8 cellular contexts compared by ENCODE assay signal in the genomic region with DNA sequence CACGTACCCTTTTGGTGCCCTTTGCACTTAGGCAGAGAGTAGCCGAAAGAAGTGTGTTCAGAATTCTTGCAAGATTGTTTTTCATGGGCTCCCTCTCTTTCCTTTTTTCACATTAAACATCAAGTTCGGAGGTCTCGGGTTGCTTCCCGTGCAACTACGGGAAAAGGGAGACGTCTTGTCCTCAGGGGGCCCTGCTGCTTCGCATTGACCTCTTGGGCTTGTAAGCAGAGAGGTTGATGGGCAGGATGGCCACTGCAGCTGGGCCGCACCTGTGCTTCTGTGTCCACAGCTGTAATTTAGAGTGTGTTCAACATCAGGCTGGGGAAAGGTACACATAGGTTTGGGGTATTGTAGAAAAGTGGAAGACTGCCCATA.
A peak's percentile ranks its signal among the peaks of the same experiment; 100 is the strongest.
DNase-seq lines count a peak whose midpoint lies in the region; ATAC-seq and TF ChIP-seq lines count a peak whose summit lies in the region.

No MANE protein-coding gene starts in this region.

- H3K4me1 ChIP-seq in thoracic aorta (ENCODE audit: control insufficient read depth in 1 of 2, low read depth in 2 of 2) = peaks cover 0 to 4% of the 10 kb centered on the region in 2 donors

- TF ChIP-seq CTCF in chondrocyte (IDR thresholded peaks at IDR 0.05) (no peak), mesothelial cell of epicardium (IDR thresholded peaks at IDR 0.05; ENCODE audit: unreplicated experiment) (no peak), thoracic aorta (IDR thresholded peaks at IDR 0.05) (no peak)

- peaks cover 42% of the 10 kb centered on the region for H3K27me3 Mint-ChIP-seq in T-helper 2 cell treated with Interferon-gamma antibody and Interleukin-4, amounts not matched to agents 5 μg/mL and 100 μg/mL, for 36 hours (ENCODE audit: low read depth)
- H3K27me3 Mint-ChIP-seq in chondrocyte (ENCODE audit: low read depth) (no peaks in the 10 kb centered on the region), mesothelial cell of epicardium (ENCODE audit: low read depth) (no peaks in the 10 kb centered on the region)

- H3K4me1 Mint-ChIP-seq in T-helper 2 cell treated with Interferon-gamma antibody and Interleukin-4, amounts not matched to agents 5 μg/mL and 100 μg/mL, for 36 hours (ENCODE audit: low read depth) = peaks cover 11% of the 10 kb centered on the region
- peaks cover 20% of the 10 kb centered on the region for H3K4me1 Mint-ChIP-seq in chondrocyte (ENCODE audit: low read depth)
- H3K4me1 Mint-ChIP-seq in mesothelial cell of epicardium = peaks cover 26% of the 10 kb centered on the region

- peak overlapping the region; percentile 85 for H3K4me3 Mint-ChIP-seq in T-helper 2 cell treated with Interferon-gamma antibody and Interleukin-4, amounts not matched to agents 5 μg/mL and 100 μg/mL, for 36 hours
- H3K4me3 Mint-ChIP-seq in chondrocyte (ENCODE audit: unreplicated experiment) (peak overlapping the region; percentile 96), mesothelial cell of epicardium (peak overlapping the region; percentile 80)

- H3K27ac Mint-ChIP-seq in T-helper 2 cell treated with Interferon-gamma antibody and Interleukin-4, amounts not matched to agents 5 μg/mL and 100 μg/mL, for 36 hours = no peak overlapping the region
- H3K27ac Mint-ChIP-seq in chondrocyte (ENCODE audit: unreplicated experiment) = no peak overlapping the region
- peak overlapping the region; percentile 91 for H3K27ac Mint-ChIP-seq in mesothelial cell of epicardium

- H3K27ac ChIP-seq in thoracic aorta = no peak overlapping the region

- H3K9me3 Mint-ChIP-seq in T-helper 2 cell treated with Interferon-gamma antibody and Interleukin-4, amounts not matched to agents 5 μg/mL and 100 μg/mL, for 36 hours = no peaks in the 10 kb centered on the region
- no peaks in the 10 kb centered on the region for H3K9me3 Mint-ChIP-seq in chondrocyte (ENCODE audit: low read depth)
- no peaks in the 10 kb centered on the region for H3K9me3 Mint-ChIP-seq in mesothelial cell of epicardium

- no peak for DNase-seq in T-helper 2 cell treated with Interferon-gamma antibody and Interleukin-4, amounts not matched to agents 5 μg/mL and 100 μg/mL, for 36 hours (ENCODE audit: low spot score)
- DNase-seq in T-helper 2 cell (no peak), chondrocyte (ENCODE audit: low spot score) (no peak), mesothelial cell of epicardium (ENCODE audit: low spot score in 2 of 2, unreplicated experiment in 2 of 2) (no peak), thoracic aorta (ENCODE audit: low spot score) (no peak), NCI-H2029 treated with DMSO at 0.1 percent for 48 hours (lab: John Stamatoyannopoulos, UW) (no peak), DMS79 treated with DMSO at 0.1 percent for 48 hours (lab: John Stamatoyannopoulos, UW) (no peak), DMS114 treated with DMSO at 0.1 percent for 48 hours (lab: John Stamatoyannopoulos, UW; ENCODE audit: unreplicated experiment) (no peak)

- H3K36me3 Mint-ChIP-seq in T-helper 2 cell treated with Interferon-gamma antibody and Interleukin-4, amounts not matched to agents 5 μg/mL and 100 μg/mL, for 36 hours (ENCODE audit: low read depth) = peaks cover 1% of the 10 kb centered on the region
- H3K36me3 Mint-ChIP-seq in chondrocyte (ENCODE audit: low read depth) (no peaks in the 10 kb centered on the region), mesothelial cell of epicardium (no peaks in the 10 kb centered on the region)

- no peaks in the 10 kb centered on the region for H3K27me3 ChIP-seq in thoracic aorta (replicated peaks; ENCODE audit: insufficient read depth)

- ATAC-seq in thoracic aorta (ENCODE audit: insufficient number of reproducible peaks, low FRiP score, low read depth) = no peak

- H3K36me3 ChIP-seq in thoracic aorta = no peaks in the 10 kb centered on the region

- no peaks in the 10 kb centered on the region for H3K9me3 ChIP-seq in thoracic aorta

- peak overlapping the region; percentile 74 for H3K4me3 ChIP-seq in thoracic aorta
